ENCODE assay signal across 1 cellular context in the genomic region with DNA sequence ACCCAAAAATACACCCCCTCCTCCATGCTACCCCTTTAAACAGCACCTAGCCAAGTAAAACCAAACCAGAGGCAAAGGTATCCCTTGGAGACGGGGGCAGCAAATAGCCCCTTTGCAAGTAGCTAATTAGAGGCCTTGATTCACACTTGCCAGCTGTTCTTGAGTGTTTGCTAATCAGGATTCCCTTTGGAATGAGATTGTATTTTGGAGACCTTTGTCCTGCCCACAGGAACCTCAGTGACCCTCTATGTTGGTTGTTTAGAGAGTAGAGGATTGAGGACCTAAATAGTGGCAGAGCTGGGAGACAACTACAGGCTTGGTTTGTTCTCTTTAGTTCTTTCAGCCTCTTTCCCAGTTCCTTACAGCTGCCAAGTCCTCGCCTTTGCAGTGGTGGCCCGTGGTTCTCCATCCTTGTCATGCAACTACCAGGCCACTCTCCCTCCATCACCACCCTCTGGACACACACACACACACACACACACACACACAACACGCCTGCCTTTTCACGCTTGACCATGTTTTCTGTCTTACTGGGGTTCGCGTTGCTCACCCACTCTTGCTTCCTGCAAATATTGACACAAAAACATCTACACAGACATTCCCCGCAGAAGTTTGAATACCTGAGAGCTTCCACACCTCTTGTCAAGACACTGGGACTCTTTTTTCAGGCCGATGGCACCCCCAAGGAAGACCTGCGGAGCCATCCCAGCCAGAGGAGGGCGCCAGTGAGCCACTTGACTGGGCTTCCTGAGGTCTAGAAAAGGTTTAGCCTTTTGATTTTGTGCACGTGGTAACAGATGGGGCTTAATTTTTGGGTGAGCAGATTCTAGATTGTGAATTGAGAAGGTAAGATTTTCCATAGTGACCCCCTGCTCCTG.
TF ChIP-seq lines count a peak whose summit lies in the region.

No MANE protein-coding gene starts in this region.

TF ChIP-seq in H1, 55 proteins besides CTCF, POLR2A, EP300 and RAD21:
- TF ChIP-seq SRF (IDR thresholded peaks at IDR 0.05; ENCODE audit: low read depth, low read length) (no peak), ASH2L (IDR thresholded peaks at IDR 0.05; ENCODE audit: low read length) (peak; percentile 30)
